ENCODE assay signal across 18 cellular contexts in the genomic region with DNA sequence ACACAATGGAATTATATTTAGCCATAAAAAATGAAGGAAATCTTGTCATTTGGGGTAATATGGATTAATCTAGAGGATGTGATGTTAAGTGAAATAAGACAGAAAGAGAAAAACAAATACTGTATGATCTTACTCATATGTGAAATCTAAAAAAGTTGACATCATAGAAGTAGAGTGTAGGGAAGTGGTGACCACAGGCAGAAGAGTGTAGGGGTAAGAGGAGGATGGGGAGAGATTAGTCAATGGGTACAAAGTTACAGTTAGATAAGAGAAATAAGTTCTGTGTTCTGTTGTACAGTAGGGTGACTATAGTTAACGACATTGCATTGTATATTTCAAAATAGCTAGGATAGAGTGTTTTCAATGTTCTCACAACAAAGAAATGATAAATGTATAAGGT.
"Had no signal": no experiment of that assay in that cellular context is flagged by ENCODE, and none has a peak within 500 bp of the region (broad histone marks: within the 10 kb centered on the region; RNA-seq: fewer than 3 reads in every experiment).

No MANE protein-coding gene starts in this region.

- H3K27me3 ChIP-seq: dorsolateral prefrontal cortex, gastrocnemius medialis, right atrium auricular region, testis, tibial artery had no signal

- H3K9me3 ChIP-seq: gastrocnemius medialis, mucosa of descending colon, prostate gland, right atrium auricular region, testis, tibial artery had no signal

- H3K27ac ChIP-seq: dorsolateral prefrontal cortex, gastrocnemius medialis, prostate gland, right atrium auricular region, testis, tibial artery had no signal

- H3K4me1 ChIP-seq: gastrocnemius medialis, prostate gland, right atrium auricular region, testis, tibial artery had no signal

- H3K4me3 ChIP-seq: dorsolateral prefrontal cortex, gastrocnemius medialis, lung, mucosa of descending colon, prostate gland, right atrium auricular region, smooth muscle cell, testis, tibial artery had no signal

- H3K4me2 ChIP-seq: smooth muscle cell had no signal

- DNase-seq: dorsolateral prefrontal cortex; effector CD4-positive, alpha-beta T cell; gastrocnemius medialis; head of caudate nucleus; mucosa of descending colon; naive B cell; stimulated activated CD4-positive, alpha-beta T cell treated with anti-CD3 and anti-CD28 coated beads, Interleukin-12 subunit alpha, Interleukin-12 subunit beta, amount 100 ng/mL, for 4 hours; stimulated activated CD4-positive, alpha-beta T cell treated with anti-CD3 and anti-CD28 coated beads, Interleukin-1b, Interleukin-23, amount 100 ng/mL, for 48 hours; stimulated activated CD4-positive, alpha-beta T cell treated with anti-CD3 and anti-CD28 coated beads, Interleukin-4, amount 100 ng/mL, for 1 hour; stimulated activated CD8-positive, alpha-beta memory T cell treated with anti-CD3 and anti-CD28 coated beads, Interleukin-4, amount 100 ng/mL, for 48 hours; stimulated activated naive CD4-positive, alpha-beta T cell treated with Interleukin-2 at 50 U/mL for 16 hours; substantia nigra; testis; tibial artery had no signal

- H3K36me3 ChIP-seq: gastrocnemius medialis, prostate gland, right atrium auricular region, tibial artery had no signal
